8 cellular contexts compared by ENCODE assay signal in the genomic region with DNA sequence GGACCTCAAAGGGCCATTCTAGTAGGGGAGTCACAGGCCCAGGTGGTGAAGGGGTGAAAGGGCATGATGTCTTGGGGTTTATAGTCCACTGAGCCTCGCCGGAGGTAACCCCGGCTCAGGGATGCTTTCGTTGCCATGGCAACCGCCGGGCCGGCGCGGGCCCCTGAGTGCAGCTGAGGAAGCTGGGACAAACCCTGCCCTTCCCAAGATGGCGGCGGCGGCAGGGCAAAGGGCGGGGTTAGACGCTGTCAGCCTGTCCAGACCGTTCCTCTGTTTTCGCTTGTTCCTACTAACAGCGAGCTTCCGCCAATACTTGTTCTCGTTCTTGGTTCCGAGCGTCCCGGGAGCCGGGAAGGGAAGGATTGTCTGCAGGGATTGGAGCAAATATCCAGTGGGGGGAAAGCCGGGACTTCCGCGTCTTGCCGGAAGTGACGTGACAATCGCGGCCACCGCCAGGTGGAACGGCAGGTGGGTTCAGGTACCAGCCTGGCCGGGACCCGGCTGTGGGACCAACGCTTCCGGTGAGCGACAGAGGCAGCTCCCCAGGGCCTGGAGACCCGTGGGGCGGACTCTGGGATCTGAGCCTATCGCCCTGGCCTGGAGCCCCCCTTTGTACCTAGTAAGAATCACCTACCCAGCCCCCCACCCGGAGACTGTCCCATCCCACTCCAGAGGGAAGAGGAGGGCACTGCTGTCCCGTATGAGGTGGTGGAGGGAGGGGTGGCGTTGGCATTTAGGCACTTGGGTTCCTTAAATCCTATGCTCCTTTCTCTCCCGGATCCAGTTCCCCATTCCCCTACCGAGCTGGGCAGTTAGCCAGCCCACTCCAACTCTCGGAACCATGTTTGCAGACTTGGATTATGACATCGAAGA. TPM values are rescaled to one million over a fixed set of nuclear protein-coding genes. Genes with fewer than 3 reads are reported as not detected.
DNase-seq lines count a peak whose midpoint lies in the region; ATAC-seq, FAIRE-seq and TF ChIP-seq lines count a peak whose summit lies in the region.

A gene (plus strand): TSS at position 436 of the 873 bp plus-strand sequence. CDS start 406 bp downstream, at position 842.

- no peaks in the 10 kb centered on the region for H3K9me3 Mint-ChIP-seq in mesothelial cell of epicardium

- H3K27me3 Mint-ChIP-seq in mesothelial cell of epicardium (ENCODE audit: low read depth) = no peaks in the 10 kb centered on the region

- TF ChIP-seq CTCF in OCI-LY1 (IDR thresholded peaks at IDR 0.05; ENCODE audit: low read length) = no peak
- TF ChIP-seq CTCF in mesothelial cell of epicardium (IDR thresholded peaks at IDR 0.05; ENCODE audit: unreplicated experiment) = no peak

- FAIRE-seq in HTR-8/SVneo (lab: Jason Lieb, UNC) = peak; percentile 63

- peak within 1 kb of the TSS; percentile 78 for H3K4me3 ChIP-seq in OCI-LY1 (ENCODE audit: low read depth, low read length, poor library complexity, severe bottlenecking)

- peaks cover 20% of the 10 kb centered on the region for H3K36me3 Mint-ChIP-seq in mesothelial cell of epicardium

- H2AFZ ChIP-seq in OCI-LY1 (ENCODE audit: low read length) = peak within 1 kb of the TSS; percentile 48; the same call in 1 of the 2 replicates

- no peaks in the 10 kb centered on the region for H3K27me3 ChIP-seq in OCI-LY1 (ENCODE audit: insufficient read depth, low read length)

- no peaks in the 10 kb centered on the region for H3K9me3 ChIP-seq in OCI-LY1 (ENCODE audit: low read length)

- H3K9ac ChIP-seq in OCI-LY1 (ENCODE audit: low read length) = peak within 1 kb of the TSS; percentile 79

- DNase-seq in ELR (ENCODE audit: low read depth) (peak; percentile 91), HTR-8/SVneo (ENCODE audit: insufficient read length, low spot score) (peak; percentile 82), activated T-cell treated with anti-CD3 and anti-CD28 coated beads for 4 hours (peak; percentile 63), epidermal melanocyte (ENCODE audit: insufficient read length, low spot score) (peak; percentile 97), mesothelial cell of epicardium (ENCODE audit: low spot score in 2 of 2, unreplicated experiment in 2 of 2) (peak; percentile 69 to 84)
- DNase-seq in stimulated activated CD8-positive, alpha-beta memory T cell treated with anti-CD3 and anti-CD28 coated beads, Interleukin-15, amount 100 ng/mL, for 24 hours (ENCODE audit: low read depth) = peak; percentile 56

- peaks cover 10% of the 10 kb centered on the region for H3K4me1 ChIP-seq in OCI-LY1 (ENCODE audit: insufficient read depth, low read length, severe bottlenecking)

- no peaks in the 10 kb centered on the region for H3F3A ChIP-seq in OCI-LY1 (ENCODE audit: insufficient read depth, low read length)

- peak within 1 kb of the TSS; percentile 81 for H3K4me2 ChIP-seq in OCI-LY1 (ENCODE audit: low read length)

- no peaks in the 10 kb centered on the region for H3K9me2 ChIP-seq in OCI-LY1 (ENCODE audit: low read depth, low read length)

- no peak for ATAC-seq in GM21360 (IDR thresholded peaks at IDR 0.05; ENCODE audit: unreplicated experiment)

- 0 out of 2 replicates have a peak, but pooled peaks cover 7% of the 10 kb centered on the region for H3K36me3 ChIP-seq in OCI-LY1 (ENCODE audit: insufficient read depth, low read length)

- peak within 1 kb of the TSS; percentile 83 for H3K4me3 Mint-ChIP-seq in mesothelial cell of epicardium

- no peaks in the 10 kb centered on the region for H3K79me2 ChIP-seq in OCI-LY1 (ENCODE audit: insufficient read depth, low read length)

- H3K27ac ChIP-seq in OCI-LY1 (ENCODE audit: low read depth, low read length, poor library complexity, severe bottlenecking) = peak within 1 kb of the TSS; percentile 57

- H4K20me1 ChIP-seq in OCI-LY1 (ENCODE audit: insufficient read depth, low read length) = no peaks in the 10 kb centered on the region

- peaks cover 9% of the 10 kb centered on the region for H3K4me1 Mint-ChIP-seq in mesothelial cell of epicardium

- H3K27ac Mint-ChIP-seq in mesothelial cell of epicardium = peak within 1 kb of the TSS; percentile 98

RNA-seq across cellular contexts. Expression of the gene that starts here (rescaled TPM):
- 69.3 to 75.6 TPM (median 74.3 TPM) in 3 replicates for total RNA-seq in mesothelial cell of epicardium
